19 cellular contexts compared by ENCODE assay signal in genomic region chr1:53305650-53306049, GRCh38. TPM values are rescaled to one million over a fixed set of nuclear protein-coding genes. Genes with fewer than 3 reads are reported as not detected.
DNase-seq lines count a peak whose midpoint lies in the region; ATAC-seq and TF ChIP-seq lines count a peak whose summit lies in the region.
"Had no signal": no experiment of that assay in that cellular context is flagged by ENCODE, and none has a peak within 500 bp of the region (broad histone marks: within the 10 kb centered on the region; RNA-seq: fewer than 3 reads in every experiment).

No MANE protein-coding gene starts in this region.

- H3K9me3 ChIP-seq in upper lobe of right lung, result no peaks in the 10 kb centered on the region
- H3K9me3 ChIP-seq in CD4-positive, alpha-beta T cell (ENCODE audit: control insufficient read depth, low read length), result no peaks in the 10 kb centered on the region
- H3K9me3 ChIP-seq: SK-N-SH had no signal

- H3K36me3 Mint-ChIP-seq in activated T-helper 17 cell treated with anti-CD3 and anti-CD28 coated beads, Interleukin-2, amount 50 U/mL, for 72 hours (ENCODE audit: low read depth), result peaks cover 4% of the 10 kb centered on the region
- H3K36me3 Mint-ChIP-seq in CD4-positive, alpha-beta T cell (ENCODE audit: low read depth), result no peaks in the 10 kb centered on the region
- H3K36me3 Mint-ChIP-seq: immature natural killer cell; memory B cell; naive thymus-derived CD4-positive, alpha-beta T cell had no signal

- peaks cover 3% of the 10 kb centered on the region for H3K4me1 ChIP-seq in upper lobe of right lung

- H3K36me3 ChIP-seq in upper lobe of right lung, result no peaks in the 10 kb centered on the region
- H3K36me3 ChIP-seq: cardiac muscle cell had no signal

- H3K27me3 ChIP-seq in upper lobe of right lung, result no peaks in the 10 kb centered on the region
- H3K27me3 ChIP-seq in CD4-positive, alpha-beta T cell (ENCODE audit: control insufficient read depth, insufficient read depth, low read length), result no peaks in the 10 kb centered on the region

- H3K9me3 Mint-ChIP-seq in stimulated activated naive CD8-positive, alpha-beta T cell treated with anti-CD3 and anti-CD28 coated beads, Interleukin-15, amount 100 ng/mL, for 72 hours, result no peaks in the 10 kb centered on the region
- H3K9me3 Mint-ChIP-seq in activated T-helper 17 cell treated with anti-CD3 and anti-CD28 coated beads, Interleukin-2, amount 50 U/mL, for 72 hours, result no peaks in the 10 kb centered on the region
- no peaks in the 10 kb centered on the region for H3K9me3 Mint-ChIP-seq in CD4-positive, alpha-beta T cell
- H3K9me3 Mint-ChIP-seq: immature natural killer cell; memory B cell; naive thymus-derived CD4-positive, alpha-beta T cell had no signal

- H3K4me3 ChIP-seq in upper lobe of right lung, result no peak overlapping the region
- H3K4me3 ChIP-seq: cardiac muscle cell had no signal

- ATAC-seq in stimulated activated naive CD8-positive, alpha-beta T cell treated with anti-CD3 and anti-CD28 coated beads, Interleukin-15, amount 100 ng/mL, for 72 hours, result peak; percentile 22
- ATAC-seq in stimulated activated naive CD8-positive, alpha-beta T cell treated with anti-CD3 and anti-CD28 coated beads, Interleukin-15, Interleukin-2, amounts not matched to agents 100 U/mL and 50 U/mL, for 24 hours, result no peak
- ATAC-seq in activated T-helper 17 cell treated with anti-CD3 and anti-CD28 coated beads, Interleukin-2, amount 50 U/mL, for 72 hours (replicated peaks), result no peak
- ATAC-seq in left cardiac atrium (peak; percentile 38 to 44), upper lobe of right lung (peak; percentile 85)
- ATAC-seq in CD4-positive, alpha-beta T cell (ENCODE audit: poor library complexity), result no peak
- ATAC-seq: naive thymus-derived CD4-positive, alpha-beta T cell had no signal

- CTCF ChIA-PET in CD4-positive, alpha-beta T cell (lab: Charles Lee), result no interaction called here

- H3K27ac Mint-ChIP-seq in stimulated activated naive CD8-positive, alpha-beta T cell treated with anti-CD3 and anti-CD28 coated beads, Interleukin-15, amount 100 ng/mL, for 72 hours, result no peak overlapping the region
- peak overlapping the region; percentile 69 for H3K27ac Mint-ChIP-seq in activated T-helper 17 cell treated with anti-CD3 and anti-CD28 coated beads, Interleukin-2, amount 50 U/mL, for 72 hours
- no peak overlapping the region for H3K27ac Mint-ChIP-seq in CD4-positive, alpha-beta T cell
- H3K27ac Mint-ChIP-seq: memory B cell had no signal

- H3K27me3 Mint-ChIP-seq in stimulated activated naive CD8-positive, alpha-beta T cell treated with anti-CD3 and anti-CD28 coated beads, Interleukin-15, amount 100 ng/mL, for 72 hours, result no peaks in the 10 kb centered on the region
- H3K27me3 Mint-ChIP-seq in activated T-helper 17 cell treated with anti-CD3 and anti-CD28 coated beads, Interleukin-2, amount 50 U/mL, for 72 hours, result no peaks in the 10 kb centered on the region
- H3K27me3 Mint-ChIP-seq in CD4-positive, alpha-beta T cell, result no peaks in the 10 kb centered on the region
- H3K27me3 Mint-ChIP-seq: memory B cell; naive thymus-derived CD4-positive, alpha-beta T cell had no signal

- no peak for DNase-seq in stimulated activated naive CD8-positive, alpha-beta T cell treated with anti-CD3 and anti-CD28 coated beads, Interleukin-15, amount 100 ng/mL, for 72 hours
- DNase-seq in stimulated activated naive CD8-positive, alpha-beta T cell treated with anti-CD3 and anti-CD28 coated beads, Interleukin-15, Interleukin-2, amounts not matched to agents 100 U/mL and 50 U/mL, for 24 hours, result no peak
- DNase-seq in left cardiac atrium (no peak), upper lobe of right lung (peak; percentile 92)
- no peak for DNase-seq in activated naive CD4-positive, alpha-beta T cell treated with Interleukin-2 at 50 U/mL for 16 hours
- no peak for DNase-seq in CD4-positive, alpha-beta T cell
- DNase-seq in stimulated activated CD4-positive, alpha-beta T cell treated with anti-CD3 and anti-CD28 coated beads, Interleukin-12 subunit alpha, Interleukin-12 subunit beta, amount 100 ng/mL, for 4 hours, result no peak
- DNase-seq: activated CD4-positive, alpha-beta T cell treated with anti-CD3 and anti-CD28 coated beads, Interleukin-2, amount 50 U/mL, for 1 hour; activated T-cell treated with anti-CD3 and anti-CD28 coated beads, Interleukin-2, amount 50 U/mL, for 1 hour; COR-L47; effector CD8-positive, alpha-beta T cell; immature natural killer cell; naive thymus-derived CD4-positive, alpha-beta T cell; NCI-H1105 treated with DMSO at 0.1 percent for 48 hours; NCI-H774; SK-N-SH had no signal

- H3K4me1 Mint-ChIP-seq in stimulated activated naive CD8-positive, alpha-beta T cell treated with anti-CD3 and anti-CD28 coated beads, Interleukin-15, amount 100 ng/mL, for 72 hours, result peaks cover 27% of the 10 kb centered on the region
- H3K4me1 Mint-ChIP-seq in activated T-helper 17 cell treated with anti-CD3 and anti-CD28 coated beads, Interleukin-2, amount 50 U/mL, for 72 hours, result no peaks in the 10 kb centered on the region
- peaks cover 11% of the 10 kb centered on the region for H3K4me1 Mint-ChIP-seq in CD4-positive, alpha-beta T cell (ENCODE audit: low read depth)
- H3K4me1 Mint-ChIP-seq: memory B cell had no signal

- POLR2A ChIA-PET in CD4-positive, alpha-beta T cell (lab: Charles Lee), result no interaction called here

- H3K27ac ChIP-seq in upper lobe of right lung, result no peak overlapping the region
- no peak overlapping the region for H3K27ac ChIP-seq in CD4-positive, alpha-beta T cell (ENCODE audit: low read depth, low read length)
- H3K27ac ChIP-seq: cardiac muscle cell had no signal

- H3K4me3 Mint-ChIP-seq in stimulated activated naive CD8-positive, alpha-beta T cell treated with anti-CD3 and anti-CD28 coated beads, Interleukin-15, amount 100 ng/mL, for 72 hours, result no peak overlapping the region
- H3K4me3 Mint-ChIP-seq in activated T-helper 17 cell treated with anti-CD3 and anti-CD28 coated beads, Interleukin-2, amount 50 U/mL, for 72 hours, result no peak overlapping the region
- no peak overlapping the region for H3K4me3 Mint-ChIP-seq in CD4-positive, alpha-beta T cell
- H3K4me3 Mint-ChIP-seq: immature natural killer cell; memory B cell; naive thymus-derived CD4-positive, alpha-beta T cell had no signal

- intact Hi-C loops in left cardiac atrium (cut with DNase I), result no loop called here
- intact Hi-C loops in upper lobe of right lung (cut with DNase I), result no loop called here
- intact Hi-C loops in CD4-positive, alpha-beta T cell (cut with DNase I, micrococcal nuclease), result no loop called here

- no peak for TF ChIP-seq CTCF in upper lobe of right lung (IDR thresholded peaks at IDR 0.05)
- TF ChIP-seq CTCF in CD4-positive, alpha-beta T cell (IDR thresholded peaks at IDR 0.05), result no peak

RNA-seq across cellular contexts. Expression of gene LRP8, which starts 22.2 kb away (rescaled TPM):
- total RNA-seq in activated T-helper 17 cell treated with anti-CD3 and anti-CD28 coated beads, Interleukin-2, amount 50 U/mL, for 72 hours, result 10 to 100 TPM; 36.0 to 68.1 TPM
- total RNA-seq in left cardiac atrium, result 1 to 10 TPM; 1.7 to 4.1 TPM
- 11.6 TPM for total RNA-seq in upper lobe of right lung
- total RNA-seq in CD4-positive, alpha-beta T cell, result 10 to 100 TPM in 1 of 2 experiments, 1 to 10 TPM in 1; 8.1 to 11.5 TPM

Comparison
In these comparisons a context has a peak if more than half of its experiments do, and no peak if none do; other contexts are left out.
1. ATAC-seq: peak in stimulated activated naive CD8-positive, alpha-beta T cell treated with anti-CD3 and anti-CD28 coated beads, Interleukin-15, amount 100 ng/mL, for 72 hours (single experiment), left cardiac atrium (2 of 2) and upper lobe of right lung (single experiment); none in stimulated activated naive CD8-positive, alpha-beta T cell treated with anti-CD3 and anti-CD28 coated beads, Interleukin-15, Interleukin-2, amounts not matched to agents 100 U/mL and 50 U/mL, for 24 hours (single experiment), activated T-helper 17 cell treated with anti-CD3 and anti-CD28 coated beads, Interleukin-2, amount 50 U/mL, for 72 hours (single experiment) and CD4-positive, alpha-beta T cell (single experiment).